16 cellular contexts compared by ENCODE assay signal in the genomic region with DNA sequence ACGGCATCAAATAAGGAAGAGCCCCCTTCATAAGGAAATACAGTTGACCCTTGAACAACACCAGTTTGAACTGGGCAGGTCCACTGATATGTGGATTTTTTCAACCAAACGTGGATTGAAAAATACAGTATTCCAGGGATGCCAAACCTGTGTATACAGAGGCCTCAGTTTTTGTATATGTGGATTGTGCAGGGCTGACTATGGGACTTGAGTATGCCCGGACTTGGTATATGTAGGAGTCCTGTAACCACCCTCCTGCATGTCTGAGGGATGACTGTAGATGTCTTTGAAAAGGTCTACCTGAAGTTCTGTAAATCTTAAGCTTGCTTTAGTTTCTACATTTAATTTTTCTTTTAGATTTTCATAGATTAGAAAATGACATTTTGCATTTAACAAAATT. TPM values are rescaled to one million over a fixed set of nuclear protein-coding genes. Genes with fewer than 3 reads are reported as not detected.
DNase-seq lines count a peak whose midpoint lies in the region; ATAC-seq and TF ChIP-seq lines count a peak whose summit lies in the region.
"Had no signal": no experiment of that assay in that cellular context is flagged by ENCODE, and none has a peak within 500 bp of the region (broad histone marks: within the 10 kb centered on the region; RNA-seq: fewer than 3 reads in every experiment).

No MANE protein-coding gene starts in this region.

- no peak overlapping the region for H3K4me3 ChIP-seq in Panc1 (ENCODE audit: low read depth in 2 of 2, low read length in 2 of 2)
- H3K4me3 ChIP-seq in trophoblast cell (ENCODE audit: low read depth, low read length): no peak overlapping the region
- H3K4me3 ChIP-seq: GM23338, HAP-1 had no signal

- H3K9ac ChIP-seq in trophoblast cell (ENCODE audit: low read length): no peak overlapping the region

- BruUV-seq in Panc1 (replicated peaks; lab: Mats Ljungman, UMichigan): no TSS peak

- H2AFZ ChIP-seq in trophoblast cell (ENCODE audit: insufficient read depth, low read length, poor library complexity): no peak overlapping the region
- H2AFZ ChIP-seq: GM23338 had no signal

- no peak overlapping the region for H3K14ac ChIP-seq in trophoblast cell (ENCODE audit: low read length)

- intact Hi-C loops in Panc1 (cut with micrococcal nuclease; ENCODE audit: unreplicated experiment): no loop called here

- H2BK12ac ChIP-seq in trophoblast cell (ENCODE audit: low read length): no peak overlapping the region

- POLR2A ChIA-PET in Panc1 (lab: Charles Lee): no interaction called here

- no peak overlapping the region for H2BK5ac ChIP-seq in trophoblast cell (ENCODE audit: low read depth, low read length, poor library complexity)

- H3K4ac ChIP-seq in trophoblast cell (ENCODE audit: low read depth, low read length): no peak overlapping the region

- TF ChIP-seq CTCF in Panc1 (IDR thresholded peaks at IDR 0.05): no peak

- peak overlapping the region; percentile 63 for H3K27ac Mint-ChIP-seq in T-helper 17 cell
- H3K27ac Mint-ChIP-seq: GM23338, HFFc6 had no signal

- H3K23ac ChIP-seq in trophoblast cell (ENCODE audit: low read length): no peak overlapping the region

- peaks cover 43% of the 10 kb centered on the region for H3K4me1 ChIP-seq in Panc1 (ENCODE audit: control insufficient read depth, insufficient read depth, low read length)
- no peaks in the 10 kb centered on the region for H3K4me1 ChIP-seq in trophoblast cell (ENCODE audit: control insufficient read depth in 1 of 2, insufficient read depth in 2 of 2, low read length in 2 of 2)

- H3K36me3 Mint-ChIP-seq in T-helper 17 cell (ENCODE audit: low read depth): peaks cover 3% of the 10 kb centered on the region

- H4K8ac ChIP-seq in trophoblast cell (ENCODE audit: low read depth, low read length): no peak overlapping the region

- DNase-seq in Panc1 (ENCODE audit: low read depth, low spot score): no peak
- DNase-seq in T-helper 17 cell: no peak
- peak; percentile 35 to 59 for DNase-seq in trophoblast cell
- DNase-seq in NCI-H2227 treated with DMSO at 0.1 percent for 48 hours (lab: John Stamatoyannopoulos, UW): no peak
- DNase-seq in NCI-H1694 treated with DMSO at 0.1 percent for 48 hours (lab: John Stamatoyannopoulos, UW): no peak
- DNase-seq in stimulated activated naive CD4-positive, alpha-beta T cell (lab: John Stamatoyannopoulos, UW): no peak
- DNase-seq: C1 segment of cervical spinal cord; Calu3; CD4-positive, alpha-beta memory T cell; COR-L47; DMS53; DMS79 treated with DMSO at 0.1 percent for 48 hours; GF-D8; HFFc6 had no signal

- no peak overlapping the region for H3K4me2 ChIP-seq in trophoblast cell (ENCODE audit: low read length)
- H3K4me2 ChIP-seq: GM23338 had no signal

- H4K91ac ChIP-seq in trophoblast cell (ENCODE audit: low read depth, low read length): no peak overlapping the region

- no peak overlapping the region for H3K27ac ChIP-seq in Panc1 (ENCODE audit: low read length)
- H3K27ac ChIP-seq in trophoblast cell (ENCODE audit: low read depth, low read length): no peak overlapping the region

- H3K79me1 ChIP-seq in trophoblast cell (ENCODE audit: low read length): no peaks in the 10 kb centered on the region

- in situ Hi-C loops in Panc1 (cut with HindIII; ENCODE audit: low pct_unique_long_range_greater_than_20kb, low sequenced_read_pairs): no loop called here

- H2BK120ac ChIP-seq in trophoblast cell (ENCODE audit: insufficient read depth, low read length, poor library complexity): no peak overlapping the region

- WGBS in trophoblast cell (ENCODE audit: extremely low coverage, insufficient coverage, insufficient read length): no CpG with 5 or more reads among the region's 3 CpGs

- ATAC-seq in Panc1 (peak; percentile 64; the same call in 1 of the 2 replicates), T-helper 17 cell (no peak)
- ATAC-seq: GM23338 had no signal

- H3K9me3 ChIP-seq in Panc1 (ENCODE audit: control insufficient read depth, insufficient read depth, low read depth, low read length) (no peaks in the 10 kb centered on the region), T-helper 17 cell (ENCODE audit: control insufficient read depth, low read length, poor library complexity, severe bottlenecking) (no peaks in the 10 kb centered on the region), trophoblast cell (ENCODE audit: insufficient read depth, low read depth, low read length) (no peaks in the 10 kb centered on the region)
- H3K9me3 ChIP-seq: HAP-1 had no signal

- H3K27me3 ChIP-seq in Panc1 (ENCODE audit: control insufficient read depth, insufficient read depth, low read length) (no peaks in the 10 kb centered on the region), trophoblast cell (ENCODE audit: insufficient read depth, low read length) (no peaks in the 10 kb centered on the region)

- CTCF ChIA-PET in Panc1 (lab: Charles Lee): no interaction called here

- no peaks in the 10 kb centered on the region for H3K79me2 ChIP-seq in trophoblast cell (ENCODE audit: control insufficient read depth, insufficient read depth, low read length, poor library complexity)

- H3K27me3 Mint-ChIP-seq in T-helper 17 cell: no peaks in the 10 kb centered on the region
- H3K27me3 Mint-ChIP-seq: CD4-positive, alpha-beta memory T cell had no signal

- peaks cover 61% of the 10 kb centered on the region for H3K4me1 Mint-ChIP-seq in T-helper 17 cell

- no peak overlapping the region for H3K18ac ChIP-seq in trophoblast cell (ENCODE audit: low read length)

- no peaks in the 10 kb centered on the region for H3K36me3 ChIP-seq in Panc1 (ENCODE audit: control insufficient read depth, insufficient read depth, low read length)
- H3K36me3 ChIP-seq in trophoblast cell (ENCODE audit: control insufficient read depth in 1 of 2, insufficient read depth in 2 of 2, low read length in 2 of 2): no peaks in the 10 kb centered on the region
- H3K36me3 ChIP-seq: HAP-1 had no signal

- no peak overlapping the region for H2AK5ac ChIP-seq in trophoblast cell (ENCODE audit: low read length)

- H3K4me3 Mint-ChIP-seq in T-helper 17 cell: no peak overlapping the region
- H3K4me3 Mint-ChIP-seq: GM23338, HFFc6 had no signal

- H4K12ac ChIP-seq in trophoblast cell (ENCODE audit: low read depth, low read length): no peak overlapping the region

RNA-seq across cellular contexts. Expression of gene EML4, which starts 50.0 kb away (rescaled TPM):
- 107 TPM for total RNA-seq in Panc1 (2021; ENCODE audit: unreplicated experiment)
- polyA plus RNA-seq in Panc1 (2012; ENCODE audit: insufficient read length): 47.3 TPM
- 100 to 1,000 TPM; 292 to 348 TPM for total RNA-seq in T-helper 17 cell
- polyA plus RNA-seq in trophoblast cell (2013): 32.8 and 33.8 TPM in 2 replicates

Comparison
In these comparisons a context has a peak if more than half of its experiments do, and no peak if none do; other contexts are left out.
1. DNase-seq: peak in trophoblast cell (2 of 2); none in Panc1 (single experiment), T-helper 17 cell (0 of 3), NCI-H2227 treated with DMSO at 0.1 percent for 48 hours (single experiment), NCI-H1694 treated with DMSO at 0.1 percent for 48 hours (single experiment) and stimulated activated naive CD4-positive, alpha-beta T cell (0 of 6).